8 cellular contexts compared by ENCODE assay signal in the genomic region with DNA sequence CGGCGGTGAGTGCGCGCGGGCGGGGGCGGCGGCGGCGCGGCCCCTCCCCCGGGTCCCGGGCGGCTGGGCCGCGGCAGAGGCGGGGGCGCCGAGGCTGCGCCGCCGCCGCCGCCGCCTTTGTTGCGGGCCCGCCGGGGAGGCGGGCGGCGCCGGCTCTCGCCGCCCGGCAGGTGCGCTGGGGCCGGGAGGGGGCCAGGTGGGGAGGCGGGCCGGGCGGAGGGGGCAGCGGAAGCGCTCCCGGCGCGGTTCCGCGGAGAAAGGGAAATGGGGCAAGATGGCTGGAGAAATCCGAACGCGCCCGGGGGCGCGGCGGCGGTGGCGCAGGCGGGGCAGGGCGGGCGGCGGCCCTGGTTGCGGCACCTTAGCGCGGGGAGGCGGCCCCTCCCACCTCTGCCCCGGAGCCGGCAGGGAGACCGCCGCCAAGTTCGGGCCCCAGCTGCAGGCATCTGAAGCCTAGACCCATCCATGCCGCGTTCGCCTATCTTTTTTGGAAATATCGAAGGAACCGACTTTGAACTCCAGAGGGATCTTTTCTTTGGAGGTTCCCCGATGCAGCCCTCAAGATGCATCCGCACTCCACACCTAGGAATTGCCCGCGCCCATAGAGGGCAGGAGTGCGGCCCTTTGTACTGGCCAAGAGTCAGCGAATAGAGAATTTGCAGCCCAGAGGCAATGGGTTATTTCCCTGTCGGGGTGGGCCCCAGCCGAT. TPM values are rescaled to one million over a fixed set of nuclear protein-coding genes. Genes with fewer than 3 reads are reported as not detected.
A peak's percentile ranks its signal among the peaks of the same experiment; 100 is the strongest.
DNase-seq lines count a peak whose midpoint lies in the region; ATAC-seq and TF ChIP-seq lines count a peak whose summit lies in the region.

No MANE protein-coding gene starts in this region.

- H3K4me1 ChIP-seq in ectodermal cell (ENCODE audit: control insufficient read depth, insufficient read depth, low read length) = peaks cover 11% of the 10 kb centered on the region
- peaks cover 28% of the 10 kb centered on the region for H3K4me1 ChIP-seq in mesenchymal stem cell (ENCODE audit: control insufficient read depth, insufficient read depth, low read depth, low read length)

- no peak overlapping the region for H3K23ac ChIP-seq in mesenchymal stem cell (ENCODE audit: low read length in 2 of 2)

- peaks cover 28% of the 10 kb centered on the region for H3K36me3 ChIP-seq in ectodermal cell (ENCODE audit: control insufficient read depth, insufficient read depth, low read length)
- H3K36me3 ChIP-seq in mesenchymal stem cell (ENCODE audit: control insufficient read depth in 1 of 2, insufficient read depth in 2 of 2, low read depth in 1 of 2, low read length in 2 of 2) = peaks cover 31 to 40% of the 10 kb centered on the region in 2 experiments

- no peak overlapping the region for H2AK5ac ChIP-seq in mesenchymal stem cell (ENCODE audit: low read length, severe bottlenecking)

- H2BK120ac ChIP-seq in mesenchymal stem cell (ENCODE audit: low read depth, low read length) = peak overlapping the region; percentile 68

- TF ChIP-seq CTCF in 22Rv1 (IDR thresholded peaks at IDR 0.05) (peak; percentile 62), GM13976 (IDR thresholded peaks at IDR 0.05; ENCODE audit: borderline replicate concordance, control extremely low read depth, extremely low read depth, insufficient read depth, missing control alignments) (peak; percentile 11)

- H3K79me1 ChIP-seq in mesenchymal stem cell (replicated peaks; ENCODE audit: low read length, poor library complexity, severe bottlenecking) = peaks cover 30% of the 10 kb centered on the region

- no peak overlapping the region for H4K8ac ChIP-seq in mesenchymal stem cell (ENCODE audit: low read length)

- H2BK15ac ChIP-seq in mesenchymal stem cell (ENCODE audit: low read depth, poor library complexity, severe bottlenecking) = no peak overlapping the region

- peak overlapping the region; percentile 74 for H3K4me2 ChIP-seq in mesenchymal stem cell (ENCODE audit: low read length, poor library complexity, severe bottlenecking)

- H3K27ac ChIP-seq in 22Rv1 = peak overlapping the region; percentile 87
- H3K27ac ChIP-seq in ectodermal cell (ENCODE audit: insufficient read depth, low read depth, low read length, poor library complexity, severe bottlenecking) = no peak overlapping the region
- H3K27ac ChIP-seq in mesenchymal stem cell (ENCODE audit: low read length, poor library complexity, severe bottlenecking) = peak overlapping the region; percentile 45

- 1% methylated on average over 82 of the region's 82 CpGs for WGBS in ectodermal cell, 2 experiments
- WGBS in mesenchymal stem cell = 2% methylated on average over 48 of the region's 82 CpGs

- H4K91ac ChIP-seq in mesenchymal stem cell (ENCODE audit: low read length) = no peak overlapping the region

- peak overlapping the region in 1 of 2 experiments; percentile 88 for H3K4ac ChIP-seq in mesenchymal stem cell (ENCODE audit: low read depth in 1 of 2, low read length in 2 of 2)

- ATAC-seq in HG02938 (IDR thresholded peaks at IDR 0.05; ENCODE audit: unreplicated experiment) = peak; percentile 37

- H3K14ac ChIP-seq in mesenchymal stem cell (ENCODE audit: low read length in 2 of 2) = no peak overlapping the region

- H2AFZ ChIP-seq in mesenchymal stem cell (ENCODE audit: low read depth, low read length) = no peak overlapping the region

- peak overlapping the region; percentile 88 for H3K9ac ChIP-seq in mesenchymal stem cell (ENCODE audit: low read length)

- DNase-seq in GM13976 (ENCODE audit: low spot score) (peak; percentile 58), NCI-H2227 (lab: John Stamatoyannopoulos, UW; ENCODE audit: unreplicated experiment) (peak; percentile 71), mesenchymal stem cell (peak; percentile 43)
- peak; percentile 20 to 37 for DNase-seq in activated CD4-positive, alpha-beta T cell treated with anti-CD3 and anti-CD28 coated beads, Interleukin-2, amount 50 U/mL, for 24 hours (ENCODE audit: low read depth in 1 of 2, low spot score in 1 of 2)
- DNase-seq in stimulated activated CD8-positive, alpha-beta memory T cell treated with anti-CD3 and anti-CD28 coated beads, Interleukin-12 subunit alpha, Interleukin-12 subunit beta, amount 100 ng/mL, for 4 hours (ENCODE audit: low read depth) = peak; percentile 45

- no peak overlapping the region for H2BK5ac ChIP-seq in mesenchymal stem cell (ENCODE audit: low read depth, low read length, poor library complexity, severe bottlenecking)

- H3K9me3 ChIP-seq in ectodermal cell (ENCODE audit: control insufficient read depth, low read length) = no peaks in the 10 kb centered on the region
- no peaks in the 10 kb centered on the region for H3K9me3 ChIP-seq in mesenchymal stem cell (ENCODE audit: control insufficient read depth, low read length)

- no peaks in the 10 kb centered on the region for H3K27me3 ChIP-seq in ectodermal cell (ENCODE audit: control insufficient read depth, insufficient read depth, low read length, poor library complexity, severe bottlenecking)
- H3K27me3 ChIP-seq in mesenchymal stem cell (ENCODE audit: control insufficient read depth in 1 of 2, insufficient read depth in 1 of 2, low read length in 2 of 2) = peaks cover 0 to 4% of the 10 kb centered on the region in 2 experiments

- in situ Hi-C loops in GM13976 (cut with MboI; ENCODE audit: low sequenced_read_pairs, unreplicated experiment) = no loop called here

- H2BK12ac ChIP-seq in mesenchymal stem cell (ENCODE audit: low read length in 2 of 2) = no peak overlapping the region

- peak overlapping the region; percentile 14 to 71 for H3K18ac ChIP-seq in mesenchymal stem cell (ENCODE audit: low read depth in 1 of 2, low read length in 2 of 2)

- H3K4me3 ChIP-seq in ectodermal cell (ENCODE audit: insufficient read depth, low read depth, low read length) (peak overlapping the region; percentile 75), mesenchymal stem cell (ENCODE audit: insufficient read depth in 1 of 2, low read depth in 1 of 2, low read length in 2 of 2) (peak overlapping the region; percentile 69 to 82)

RNA-seq across cellular contexts. Expression of gene POGK, which starts 0.5 kb away (rescaled TPM):
- 40.3 TPM for polyA plus RNA-seq in ectodermal cell (2013, experiment 1 of 4)
- 46.4 TPM for polyA plus RNA-seq in ectodermal cell (2013, experiment 2 of 4)
- 38.8 TPM for polyA plus RNA-seq in ectodermal cell (2013, experiment 3 of 4)
- 41.8 TPM for polyA plus RNA-seq in ectodermal cell (2013, experiment 4 of 4)
- polyA plus RNA-seq in mesenchymal stem cell (2013, experiment 1 of 2) = 17.4 TPM
- polyA plus RNA-seq in mesenchymal stem cell (2013, experiment 2 of 2) = 17.7 TPM

RNA-seq across cellular contexts. Expression of gene TADA1, which starts 36.3 kb away (rescaled TPM):
- 36.9 TPM for polyA plus RNA-seq in ectodermal cell (2013, experiment 1 of 4)
- 33.7 TPM for polyA plus RNA-seq in ectodermal cell (2013, experiment 2 of 4)
- polyA plus RNA-seq in ectodermal cell (2013, experiment 3 of 4) = 37.0 TPM
- 38.8 TPM for polyA plus RNA-seq in ectodermal cell (2013, experiment 4 of 4)
- 5.2 TPM for polyA plus RNA-seq in mesenchymal stem cell (2013, experiment 1 of 2)
- polyA plus RNA-seq in mesenchymal stem cell (2013, experiment 2 of 2) = 5.5 TPM
